Comparison of ENCODE assay signal across 8 cellular contexts in the genomic region with DNA sequence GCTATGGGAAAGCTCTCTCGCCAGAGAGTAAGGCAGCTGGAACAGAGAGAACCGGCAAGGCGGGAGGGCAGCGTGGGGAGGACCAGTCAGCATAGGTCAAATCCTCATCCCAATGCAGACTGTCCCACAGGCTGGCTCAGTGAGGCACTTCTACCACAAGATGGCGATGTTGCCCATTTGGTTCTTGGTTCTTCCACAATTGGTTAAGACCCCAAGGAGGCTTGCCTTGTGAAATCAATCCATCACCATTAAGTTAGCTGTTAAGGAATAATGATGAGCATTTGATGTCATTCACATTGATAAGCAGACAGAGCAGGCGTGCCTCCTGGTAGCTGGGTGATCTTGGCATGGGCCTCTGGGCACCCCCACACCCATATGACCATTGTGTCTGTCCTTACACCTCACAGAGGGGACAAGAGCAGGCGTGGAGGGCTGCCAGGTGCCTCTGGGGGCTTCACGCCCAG. TPM values are rescaled to one million over a fixed set of nuclear protein-coding genes. Genes with fewer than 3 reads are reported as not detected.
DNase-seq lines count a peak whose midpoint lies in the region; ATAC-seq and TF ChIP-seq lines count a peak whose summit lies in the region.

No MANE protein-coding gene starts in this region.

- CTCF ChIA-PET in RWPE1 (lab: Yijun Ruan, JAX) = interaction anchor here (0.5 to 1.5 kb wide), 10 partner anchors 11 to 237 kb away, joined by 3 to 21 read pairs (median 3); partner anchors contain the start of gene CST11

- POLR2A ChIA-PET in RWPE1 (lab: Yijun Ruan, JAX; ENCODE audit: low non-redundant PET) = no interaction called here

- H3K9me3 ChIP-seq in ovary (no peaks in the 10 kb centered on the region), vagina (no peaks in the 10 kb centered on the region)

- intact Hi-C loops in ovary (cut with DNase I) = loop anchor here in 2 of 4 donors (5.0 to 10.0 kb wide), 3 partner anchors 163 to 555 kb away; partner anchors contain the start of gene CST9 (in 1 of the 2)
- intact Hi-C loops in vagina (cut with DNase I) = loop anchor here (10.0 kb wide), 1 partner anchor 223 kb away; no protein-coding TSS in a partner anchor

- DNase-seq in CMK (ENCODE audit: low read depth) (peak; percentile 45), RWPE1 (ENCODE audit: low spot score) (peak; percentile 83), glomerular visceral epithelial cell (ENCODE audit: extremely low spot score) (peak; percentile 75), ovary (peak; percentile 47 to 70 (median 61)), vagina (ENCODE audit: extremely low spot score in 2 of 2) (peak in 1 of 2 donors; percentile 74)
- DNase-seq in Jurkat, Clone E6-1 (ENCODE audit: low read depth, low spot score) = peak; percentile 64
- DNase-seq in activated naive CD4-positive, alpha-beta T cell (lab: John Stamatoyannopoulos, UW) = peak; percentile 4 to 20 (median 10)

- H3K4me3 ChIP-seq in Jurkat, Clone E6-1 (ENCODE audit: low read length) = no peak overlapping the region
- no peak overlapping the region for H3K4me3 ChIP-seq in ovary
- no peak overlapping the region for H3K4me3 ChIP-seq in vagina

- no peaks in the 10 kb centered on the region for H3K4me1 ChIP-seq in ovary (ENCODE audit: insufficient read depth)
- no peaks in the 10 kb centered on the region for H3K4me1 ChIP-seq in vagina

- H3K27ac ChIP-seq in RWPE1 (no peak overlapping the region), ovary (no peak overlapping the region), vagina (no peak overlapping the region)

- H3K27me3 ChIP-seq in ovary = no peaks in the 10 kb centered on the region
- no peaks in the 10 kb centered on the region for H3K27me3 ChIP-seq in vagina

- TF ChIP-seq CTCF in RWPE1 (conservative IDR thresholded peaks at IDR 0.05; ENCODE audit: low read depth) (peak; percentile 93), ovary (IDR thresholded peaks at IDR 0.05) (peak; percentile 52 to 61 (median 58)), vagina (IDR thresholded peaks at IDR 0.05) (peak; percentile 24 to 65 (median 59))

- ATAC-seq in GM19395 (IDR thresholded peaks at IDR 0.05; ENCODE audit: unreplicated experiment) = peak; percentile 84

- TF ChIP-seq POLR2A in ovary (IDR thresholded peaks at IDR 0.05) (no peak), vagina (IDR thresholded peaks at IDR 0.05) (no peak)

- no peaks in the 10 kb centered on the region for H3K36me3 ChIP-seq in ovary
- no peaks in the 10 kb centered on the region for H3K36me3 ChIP-seq in vagina

- 16 to 20% (median 16%) methylated on average over 8 of the region's 8 CpGs for WGBS in ovary, 3 donors

- TF ChIP-seq EP300 in ovary (IDR thresholded peaks at IDR 0.05) = no peak

RNA-seq across cellular contexts. Expression of gene CSTL1, which starts 2.4 kb away (rescaled TPM):
- polyA plus RNA-seq in Jurkat, Clone E6-1 (2012; ENCODE audit: insufficient read depth, insufficient read length) = not detected
- total RNA-seq in ovary = not detected
- polyA plus RNA-seq in ovary = not detected
- not detected for total RNA-seq in vagina

RNA-seq across cellular contexts. Expression of gene CST11, which starts 10.8 kb away (rescaled TPM):
- not detected for polyA plus RNA-seq in Jurkat, Clone E6-1 (2012; ENCODE audit: insufficient read depth, insufficient read length)
- total RNA-seq in ovary = not detected
- not detected for polyA plus RNA-seq in ovary
- not detected for total RNA-seq in vagina

RNA-seq across cellular contexts. Expression of gene NAPB, which starts 20.6 kb away (rescaled TPM):
- 8.5 TPM for polyA plus RNA-seq in Jurkat, Clone E6-1 (2012; ENCODE audit: insufficient read depth, insufficient read length)
- total RNA-seq in ovary (10 to 100 TPM; 11.8 to 17.9 (median 13.6) TPM), vagina (28.5 TPM)
- 10 to 100 TPM in 1 of 2 donors, 1 to 10 TPM in 1; 9.3 to 11.3 TPM for polyA plus RNA-seq in ovary

RNA-seq across cellular contexts. Expression of gene CST8, which starts 49.0 kb away (rescaled TPM):
- not detected for polyA plus RNA-seq in Jurkat, Clone E6-1 (2012; ENCODE audit: insufficient read depth, insufficient read length)
- total RNA-seq in ovary = not detected
- polyA plus RNA-seq in ovary = not detected
- not detected for total RNA-seq in vagina
